8 cellular contexts compared by ENCODE assay signal in genomic region chr5:61658592-61659008, GRCh38.
DNase-seq lines count a peak whose midpoint lies in the region; ATAC-seq lines count a peak whose summit lies in the region.

No MANE protein-coding gene starts in this region.

- intact Hi-C loops in left colon (cut with DNase I, micrococcal nuclease): loop anchor here in 1 of 2 donors (10.0 kb wide), 1 partner anchor 324 kb away; the partner anchor contains the start of gene ZSWIM6

- ATAC-seq in HG03060 (IDR thresholded peaks at IDR 0.05; ENCODE audit: low read depth, unreplicated experiment) (peak; percentile 57), left colon (peak; percentile 91)
- ATAC-seq in activated CD4-positive, CD25-positive, alpha-beta regulatory T cell treated with anti-CD3 and anti-CD28 coated beads, Interleukin-2, amount 50 U/mL, for 24 hours: peak; percentile 72 to 75

- DNase-seq in SKM-1 treated with dmso at 0.1 percent for 144 hours (lab: John Stamatoyannopoulos, UW; ENCODE audit: unreplicated experiment): peak; percentile 62
- no peak for DNase-seq in SKM-1 (lab: John Stamatoyannopoulos, UW; ENCODE audit: unreplicated experiment)
- peak; percentile 67 for DNase-seq in NCI-H2171 treated with DMSO at 0.1 percent for 48 hours (lab: John Stamatoyannopoulos, UW)
- peak; percentile 46 for DNase-seq in cerebellar cortex (ENCODE audit: low spot score)
- DNase-seq in left colon: peak; percentile 67 to 92
- DNase-seq in stimulated activated CD4-positive, alpha-beta T cell treated with anti-CD3 and anti-CD28 coated beads, Interleukin-4, amount 100 ng/mL, for 1 hour: peak; percentile 87
